31 cellular contexts compared by ENCODE assay signal in genomic region chr4:64582492-64582891, GRCh38.
"Had no signal": no experiment of that assay in that cellular context is flagged by ENCODE, and none has a peak within 500 bp of the region (broad histone marks: within the 10 kb centered on the region; RNA-seq: fewer than 3 reads in every experiment).

No MANE protein-coding gene starts in this region.

- H3K9ac ChIP-seq: parathyroid adenoma had no signal

- H3K36me3 ChIP-seq: ascending aorta, brain microvascular endothelial cell, uterus had no signal

- H3K9me3 ChIP-seq: ascending aorta, psoas muscle, uterus had no signal

- H3K27me3 Mint-ChIP-seq: activated CD4-positive, alpha-beta memory T cell treated with anti-CD3 and anti-CD28 coated beads for 36 hours; activated CD4-positive, alpha-beta T cell treated with anti-CD3 and anti-CD28 coated beads, Interleukin-2, amount 10 ng/mL, durations not matched to agents 24 days and 14 days; activated naive CD8-positive, alpha-beta T cell treated with anti-CD3 and anti-CD28 coated beads, Interleukin-2, amount 10 ng/mL, durations not matched to agents 7 days and 5 days; naive thymus-derived CD4-positive, alpha-beta T cell; stimulated activated memory B cell treated with anti-CD40 and anti-IgM and Interleukin-4, amounts not matched to agents 10 μg/mL and 1 μg/mL and 100 μg/mL, for 72 hours; stimulated activated naive CD8-positive, alpha-beta T cell treated with anti-CD3 and anti-CD28 coated beads, Interleukin-15, amount 100 ng/mL, for 72 hours; type B pancreatic cell had no signal

- H3K36me3 Mint-ChIP-seq: activated CD4-positive, alpha-beta memory T cell treated with anti-CD3 and anti-CD28 coated beads for 36 hours; activated naive CD8-positive, alpha-beta T cell treated with anti-CD3 and anti-CD28 coated beads, Interleukin-2, amount 10 ng/mL, durations not matched to agents 7 days and 5 days; naive thymus-derived CD4-positive, alpha-beta T cell; stimulated activated memory B cell treated with anti-CD40 and anti-IgM and Interleukin-4, amounts not matched to agents 10 μg/mL and 1 μg/mL and 100 μg/mL, for 72 hours; type B pancreatic cell had no signal

- H2AFZ ChIP-seq: parathyroid adenoma had no signal

- H3K4me3 Mint-ChIP-seq: activated CD4-positive, alpha-beta memory T cell treated with anti-CD3 and anti-CD28 coated beads for 36 hours; activated CD4-positive, alpha-beta T cell treated with anti-CD3 and anti-CD28 coated beads, Interleukin-2, amount 10 ng/mL, durations not matched to agents 24 days and 14 days; activated naive CD4-positive, alpha-beta T cell treated with anti-CD3 and anti-CD28 coated beads for 36 hours; activated naive CD8-positive, alpha-beta T cell treated with anti-CD3 and anti-CD28 coated beads, Interleukin-2, amount 10 ng/mL, durations not matched to agents 7 days and 5 days; activated T-helper 1 cell treated with anti-CD3 and anti-CD28 coated beads, Interleukin-12 subunit alpha, Interleukin-12 subunit beta, Interleukin-2, Interleukin-4 antibody, amounts not matched to agents 30 ng/mL and 10 ng/mL and 1 ng/mL, durations not matched to agents 14 hours and 24 hours and 36 hours; naive thymus-derived CD4-positive, alpha-beta T cell; stimulated activated memory B cell treated with anti-CD40 and anti-IgM and Interleukin-4, amounts not matched to agents 10 μg/mL and 1 μg/mL and 100 μg/mL, for 72 hours; stimulated activated naive CD8-positive, alpha-beta T cell treated with anti-CD3 and anti-CD28 coated beads, Interleukin-15, amount 100 ng/mL, for 72 hours; T-helper 2 cell treated with Interferon-gamma antibody and Interleukin-4, amounts not matched to agents 5 μg/mL and 100 μg/mL, for 36 hours; type B pancreatic cell had no signal

- H3K27ac ChIP-seq: ascending aorta, brain microvascular endothelial cell, parathyroid adenoma, psoas muscle, uterus had no signal

- DNase-seq: activated CD4-positive, alpha-beta memory T cell treated with anti-CD3 and anti-CD28 coated beads for 36 hours; activated CD4-positive, alpha-beta T cell treated with anti-CD3 and anti-CD28 coated beads, Interleukin-2, amount 10 ng/mL, durations not matched to agents 24 days and 14 days; activated CD8-positive, alpha-beta memory T cell treated with anti-CD3 and anti-CD28 coated beads, Interleukin-2, amount 50 U/mL, for 4 hours; activated effector memory CD4-positive, alpha-beta T cell treated with anti-CD3 and anti-CD28 coated beads, Interleukin-2, amount 50 U/mL, for 16 hours; activated naive CD4-positive, alpha-beta T cell treated with anti-CD3 and anti-CD28 coated beads for 36 hours; activated naive CD8-positive, alpha-beta T cell treated with anti-CD3 and anti-CD28 coated beads, Interleukin-2, amount 10 ng/mL, durations not matched to agents 7 days and 5 days; activated T-cell treated with anti-CD3 and anti-CD28 coated beads, Interleukin-2, amount 50 U/mL, for 1 hour; brain microvascular endothelial cell; caudate nucleus; cortex of kidney; foreskin fibroblast; head of caudate nucleus; hypothalamus; left colon; midbrain; naive thymus-derived CD4-positive, alpha-beta T cell; occipital lobe; psoas muscle; stimulated activated CD4-positive, alpha-beta T cell treated with anti-CD3 and anti-CD28 coated beads, Interleukin-1b, Interleukin-23, amount 100 ng/mL, for 48 hours; stimulated activated CD4-positive, alpha-beta T cell treated with anti-CD3 and anti-CD28 coated beads, Interleukin-4, amount 100 ng/mL, for 4 hours; stimulated activated CD8-positive, alpha-beta memory T cell treated with anti-CD3 and anti-CD28 coated beads, Interleukin-4, amount 100 ng/mL, for 48 hours; stimulated activated naive CD8-positive, alpha-beta T cell treated with anti-CD3 and anti-CD28 coated beads, Interleukin-15, amount 100 ng/mL, for 72 hours; substantia nigra; uterus had no signal

- H3K27me3 ChIP-seq: ascending aorta, brain microvascular endothelial cell, uterus had no signal

- H3K27ac Mint-ChIP-seq: activated CD4-positive, alpha-beta memory T cell treated with anti-CD3 and anti-CD28 coated beads for 36 hours; activated CD4-positive, alpha-beta T cell treated with anti-CD3 and anti-CD28 coated beads, Interleukin-2, amount 10 ng/mL, durations not matched to agents 24 days and 14 days; activated naive CD4-positive, alpha-beta T cell treated with anti-CD3 and anti-CD28 coated beads for 36 hours; activated naive CD8-positive, alpha-beta T cell treated with anti-CD3 and anti-CD28 coated beads, Interleukin-2, amount 10 ng/mL, durations not matched to agents 7 days and 5 days; activated T-helper 1 cell treated with anti-CD3 and anti-CD28 coated beads, Interleukin-12 subunit alpha, Interleukin-12 subunit beta, Interleukin-2, Interleukin-4 antibody, amounts not matched to agents 30 ng/mL and 10 ng/mL and 1 ng/mL, durations not matched to agents 14 hours and 24 hours and 36 hours; naive thymus-derived CD4-positive, alpha-beta T cell; stimulated activated memory B cell treated with anti-CD40 and anti-IgM and Interleukin-4, amounts not matched to agents 10 μg/mL and 1 μg/mL and 100 μg/mL, for 72 hours; stimulated activated naive CD8-positive, alpha-beta T cell treated with anti-CD3 and anti-CD28 coated beads, Interleukin-15, amount 100 ng/mL, for 72 hours; T-helper 2 cell treated with Interferon-gamma antibody and Interleukin-4, amounts not matched to agents 5 μg/mL and 100 μg/mL, for 36 hours; type B pancreatic cell had no signal

- H3K4me2 ChIP-seq: smooth muscle cell had no signal

- H3K9me3 Mint-ChIP-seq: activated CD4-positive, alpha-beta memory T cell treated with anti-CD3 and anti-CD28 coated beads for 36 hours; activated CD4-positive, alpha-beta T cell treated with anti-CD3 and anti-CD28 coated beads, Interleukin-2, amount 10 ng/mL, durations not matched to agents 24 days and 14 days; activated naive CD4-positive, alpha-beta T cell treated with anti-CD3 and anti-CD28 coated beads for 36 hours; activated naive CD8-positive, alpha-beta T cell treated with anti-CD3 and anti-CD28 coated beads, Interleukin-2, amount 10 ng/mL, durations not matched to agents 7 days and 5 days; activated T-helper 1 cell treated with anti-CD3 and anti-CD28 coated beads, Interleukin-12 subunit alpha, Interleukin-12 subunit beta, Interleukin-2, Interleukin-4 antibody, amounts not matched to agents 30 ng/mL and 10 ng/mL and 1 ng/mL, durations not matched to agents 14 hours and 24 hours and 36 hours; stimulated activated memory B cell treated with anti-CD40 and anti-IgM and Interleukin-4, amounts not matched to agents 10 μg/mL and 1 μg/mL and 100 μg/mL, for 72 hours; stimulated activated naive CD8-positive, alpha-beta T cell treated with anti-CD3 and anti-CD28 coated beads, Interleukin-15, amount 100 ng/mL, for 72 hours; T-helper 2 cell treated with Interferon-gamma antibody and Interleukin-4, amounts not matched to agents 5 μg/mL and 100 μg/mL, for 36 hours; type B pancreatic cell had no signal

- H3K79me2 ChIP-seq: parathyroid adenoma had no signal

- H3K4me1 ChIP-seq: ascending aorta, parathyroid adenoma, psoas muscle, uterus had no signal

- H3K4me3 ChIP-seq: ascending aorta, psoas muscle, smooth muscle cell, uterus had no signal

- H3K4me1 Mint-ChIP-seq: activated CD4-positive, alpha-beta T cell treated with anti-CD3 and anti-CD28 coated beads, Interleukin-2, amount 10 ng/mL, durations not matched to agents 24 days and 14 days; activated naive CD8-positive, alpha-beta T cell treated with anti-CD3 and anti-CD28 coated beads, Interleukin-2, amount 10 ng/mL, durations not matched to agents 7 days and 5 days; naive thymus-derived CD4-positive, alpha-beta T cell; stimulated activated memory B cell treated with anti-CD40 and anti-IgM and Interleukin-4, amounts not matched to agents 10 μg/mL and 1 μg/mL and 100 μg/mL, for 72 hours; stimulated activated naive CD8-positive, alpha-beta T cell treated with anti-CD3 and anti-CD28 coated beads, Interleukin-15, amount 100 ng/mL, for 72 hours had no signal
